In genomic region chr13:42061943-42062342, GRCh38 we compare ENCODE assay signal across 6 cellular contexts.
"Had no signal": no experiment of that assay in that cellular context is flagged by ENCODE, and none has a peak within 500 bp of the region (broad histone marks: within the 10 kb centered on the region; RNA-seq: fewer than 3 reads in every experiment).

No MANE protein-coding gene starts in this region.

- H3K4me3 ChIP-seq: K562 had no signal

- DNase-seq: IMR-90, KBM-7, KG1 had no signal

- H3K27ac ChIP-seq: HL-60, KMS-11 had no signal
